ENCODE assay signal across 1 cellular context in the genomic region with DNA sequence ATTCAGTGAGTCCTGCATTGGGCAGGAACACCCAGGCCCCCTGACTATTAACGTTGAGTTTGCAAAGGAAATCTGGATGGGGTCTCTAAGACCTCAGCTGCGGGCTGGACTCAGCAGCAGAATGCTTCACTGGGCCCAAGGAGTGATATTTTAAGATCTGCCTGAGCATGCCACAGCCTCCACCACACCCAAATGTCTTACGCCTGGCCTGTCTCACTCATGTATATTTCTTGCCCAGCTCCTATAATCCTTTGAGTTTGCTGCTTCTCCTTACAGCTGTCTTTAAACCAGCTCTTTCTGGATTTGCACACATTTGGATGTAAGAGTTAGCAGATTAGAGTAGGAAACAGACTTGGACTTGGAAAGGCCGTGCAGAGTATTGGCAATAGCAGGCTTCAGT.
TF ChIP-seq lines count a peak whose summit lies in the region.

No MANE protein-coding gene starts in this region.

TF ChIP-seq in K562, 482 proteins besides CTCF, POLR2A, EP300 and RAD21:
- no peak for TF ChIP-seq TSC22D4 (tag; IDR thresholded peaks at IDR 0.05)
- no peak for TF ChIP-seq BCOR (IDR thresholded peaks at IDR 0.05)
- TF ChIP-seq ZKSCAN3 (CRISPR knock-in tag; IDR thresholded peaks at IDR 0.05): no peak
- TF ChIP-seq ZNF75A (CRISPR knock-in tag; IDR thresholded peaks at IDR 0.05): no peak
- TF ChIP-seq, protein P1, sequence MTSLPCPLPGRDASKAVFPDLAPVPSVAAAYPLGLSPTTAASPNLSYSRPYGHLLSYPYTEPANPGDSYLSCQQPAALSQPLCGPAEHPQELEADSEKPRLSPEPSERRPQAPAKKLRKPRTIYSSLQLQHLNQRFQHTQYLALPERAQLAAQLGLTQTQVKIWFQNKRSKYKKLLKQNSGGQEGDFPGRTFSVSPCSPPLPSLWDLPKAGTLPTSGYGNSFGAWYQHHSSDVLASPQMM (CRISPR knock-in tag; IDR thresholded peaks at IDR 0.05): no peak
- TF ChIP-seq ZNF436 (CRISPR knock-in tag; IDR thresholded peaks at IDR 0.05): no peak
- TF ChIP-seq PCBP2 (IDR thresholded peaks at IDR 0.05; ENCODE audit: low read depth, low read length, poor library complexity, severe bottlenecking): no peak
- TF ChIP-seq SMC3 (conservative IDR thresholded peaks at IDR 0.05; ENCODE audit: insufficient read depth, low read depth, low read length): no peak
- TF ChIP-seq ATF2 (CRISPR knock-in tag; IDR thresholded peaks at IDR 0.05): no peak
- TF ChIP-seq TCF15 (CRISPR knock-in tag; IDR thresholded peaks at IDR 0.05): no peak
- TF ChIP-seq, protein P2, sequence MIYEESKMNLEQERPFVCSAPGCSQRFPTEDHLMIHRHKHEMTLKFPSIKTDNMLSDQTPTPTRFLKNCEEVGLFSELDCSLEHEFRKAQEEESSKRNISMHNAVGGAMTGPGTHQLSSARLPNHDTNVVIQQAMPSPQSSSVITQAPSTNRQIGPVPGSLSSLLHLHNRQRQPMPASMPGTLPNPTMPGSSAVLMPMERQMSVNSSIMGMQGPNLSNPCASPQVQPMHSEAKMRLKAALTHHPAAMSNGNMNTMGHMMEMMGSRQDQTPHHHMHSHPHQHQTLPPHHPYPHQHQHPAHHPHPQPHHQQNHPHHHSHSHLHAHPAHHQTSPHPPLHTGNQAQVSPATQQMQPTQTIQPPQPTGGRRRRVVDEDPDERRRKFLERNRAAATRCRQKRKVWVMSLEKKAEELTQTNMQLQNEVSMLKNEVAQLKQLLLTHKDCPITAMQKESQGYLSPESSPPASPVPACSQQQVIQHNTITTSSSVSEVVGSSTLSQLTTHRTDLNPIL (CRISPR knock-in tag; IDR thresholded peaks at IDR 0.05): no peak
- TF ChIP-seq MGA (IDR thresholded peaks at IDR 0.05): no peak
- no peak for TF ChIP-seq MEIS2 (IDR thresholded peaks at IDR 0.05; ENCODE audit: partially characterized antibody)
- TF ChIP-seq LARP7 (IDR thresholded peaks at IDR 0.05): no peak
- TF ChIP-seq SREBF1 (IDR thresholded peaks at IDR 0.05; ENCODE audit: borderline replicate concordance, low read depth, low read length): no peak
- no peak for TF ChIP-seq HIVEP1 (CRISPR knock-in tag; IDR thresholded peaks at IDR 0.05)
- TF ChIP-seq ZNF212 (CRISPR knock-in tag; IDR thresholded peaks at IDR 0.05): no peak
